ENCODE assay signal across 8 cellular contexts in genomic region chrX:151713859-151714258, GRCh38. TPM values are rescaled to one million over a fixed set of nuclear protein-coding genes. Genes with fewer than 3 reads are reported as not detected.
DNase-seq lines count a peak whose midpoint lies in the region; ATAC-seq and TF ChIP-seq lines count a peak whose summit lies in the region.

No MANE protein-coding gene starts in this region.

- H3K4me1 ChIP-seq in adipocyte (ENCODE audit: control insufficient read depth, insufficient read depth, low read length): no peaks in the 10 kb centered on the region

- TF ChIP-seq CTCF in mesothelial cell of epicardium (IDR thresholded peaks at IDR 0.05; ENCODE audit: unreplicated experiment): peak; percentile 42

- no peaks in the 10 kb centered on the region for H3K9me3 Mint-ChIP-seq in activated CD8-positive, alpha-beta memory T cell treated with anti-CD3 and anti-CD28 coated beads, Interleukin-2, amount 10 ng/mL, durations not matched to agents 7 days and 5 days (ENCODE audit: low read depth)
- peaks cover 6% of the 10 kb centered on the region for H3K9me3 Mint-ChIP-seq in mesothelial cell of epicardium

- peak; percentile 51 for DNase-seq in activated CD8-positive, alpha-beta memory T cell treated with anti-CD3 and anti-CD28 coated beads, Interleukin-2, amount 50 U/mL, for 48 hours
- no peak for DNase-seq in activated CD8-positive, alpha-beta memory T cell treated with anti-CD3 and anti-CD28 coated beads, Interleukin-2, amount 10 ng/mL, durations not matched to agents 7 days and 5 days
- DNase-seq in adipocyte (ENCODE audit: low read depth) (peak; percentile 35), mesothelial cell of epicardium (ENCODE audit: low spot score in 2 of 2, unreplicated experiment in 2 of 2) (no peak), NCI-H146 (lab: John Stamatoyannopoulos, UW) (no peak), glomerular visceral epithelial cell (ENCODE audit: extremely low spot score) (no peak)

- H3K4me3 Mint-ChIP-seq in activated CD8-positive, alpha-beta memory T cell treated with anti-CD3 and anti-CD28 coated beads, Interleukin-2, amount 10 ng/mL, durations not matched to agents 7 days and 5 days: no peak overlapping the region
- no peak overlapping the region for H3K4me3 Mint-ChIP-seq in mesothelial cell of epicardium

- no peaks in the 10 kb centered on the region for H3K27me3 Mint-ChIP-seq in activated CD8-positive, alpha-beta memory T cell treated with anti-CD3 and anti-CD28 coated beads, Interleukin-2, amount 10 ng/mL, durations not matched to agents 7 days and 5 days
- peaks cover 30% of the 10 kb centered on the region for H3K27me3 Mint-ChIP-seq in mesothelial cell of epicardium (ENCODE audit: low read depth)

- no peaks in the 10 kb centered on the region for H3K4me1 Mint-ChIP-seq in activated CD8-positive, alpha-beta memory T cell treated with anti-CD3 and anti-CD28 coated beads, Interleukin-2, amount 10 ng/mL, durations not matched to agents 7 days and 5 days
- H3K4me1 Mint-ChIP-seq in mesothelial cell of epicardium: peaks cover 2% of the 10 kb centered on the region

- H3K9ac ChIP-seq in adipocyte (ENCODE audit: low read length): no peak overlapping the region

- no peaks in the 10 kb centered on the region for H3K36me3 Mint-ChIP-seq in activated CD8-positive, alpha-beta memory T cell treated with anti-CD3 and anti-CD28 coated beads, Interleukin-2, amount 10 ng/mL, durations not matched to agents 7 days and 5 days
- no peaks in the 10 kb centered on the region for H3K36me3 Mint-ChIP-seq in mesothelial cell of epicardium

- peaks cover 24% of the 10 kb centered on the region for H3K27me3 ChIP-seq in adipocyte (replicated peaks; ENCODE audit: control insufficient read depth, insufficient read depth, low read length)

- H3K27ac Mint-ChIP-seq in activated CD8-positive, alpha-beta memory T cell treated with anti-CD3 and anti-CD28 coated beads, Interleukin-2, amount 10 ng/mL, durations not matched to agents 7 days and 5 days: no peak overlapping the region
- no peak overlapping the region for H3K27ac Mint-ChIP-seq in mesothelial cell of epicardium

- H3K9me3 ChIP-seq in adipocyte (ENCODE audit: control insufficient read depth, low read length): no peaks in the 10 kb centered on the region

- no peak for ATAC-seq in activated CD8-positive, alpha-beta memory T cell treated with anti-CD3 and anti-CD28 coated beads, Interleukin-2, amount 10 ng/mL, durations not matched to agents 7 days and 5 days
- ATAC-seq in HG03354 (IDR thresholded peaks at IDR 0.05; ENCODE audit: poor library complexity, severe bottlenecking, unreplicated experiment): peak; percentile 60
- ATAC-seq in HG02981 (IDR thresholded peaks at IDR 0.05; ENCODE audit: unreplicated experiment): no peak

- no peak overlapping the region for H3K4me3 ChIP-seq in adipocyte (ENCODE audit: low read length)

- no peaks in the 10 kb centered on the region for H3K36me3 ChIP-seq in adipocyte (ENCODE audit: control insufficient read depth, insufficient read depth, low read length, severe bottlenecking)

- CTCF ChIA-PET in activated CD8-positive, alpha-beta memory T cell treated with anti-CD3 and anti-CD28 coated beads, Interleukin-2, amount 10 ng/mL, durations not matched to agents 7 days and 5 days (lab: Charles Lee): interaction anchor here (1.0 kb wide), 1 partner anchor 13 kb away, joined by 3 read pairs; no protein-coding TSS in a partner anchor

RNA-seq across cellular contexts. Expression of gene FATE1, which starts 2.0 kb away (rescaled TPM):
- total RNA-seq in activated CD8-positive, alpha-beta memory T cell treated with anti-CD3 and anti-CD28 coated beads, Interleukin-2, amount 10 ng/mL, durations not matched to agents 7 days and 5 days: not detected
- not detected in 3 replicates for total RNA-seq in mesothelial cell of epicardium

RNA-seq across cellular contexts. Expression of gene PRRG3, which starts 18.6 kb away (rescaled TPM):
- total RNA-seq in activated CD8-positive, alpha-beta memory T cell treated with anti-CD3 and anti-CD28 coated beads, Interleukin-2, amount 10 ng/mL, durations not matched to agents 7 days and 5 days: not detected
- total RNA-seq in mesothelial cell of epicardium: 1.9 to 2.5 TPM (median 2.3 TPM) in 3 replicates

RNA-seq across cellular contexts. Expression of gene CNGA2, which starts 20.7 kb away (rescaled TPM):
- not detected for total RNA-seq in activated CD8-positive, alpha-beta memory T cell treated with anti-CD3 and anti-CD28 coated beads, Interleukin-2, amount 10 ng/mL, durations not matched to agents 7 days and 5 days
- total RNA-seq in mesothelial cell of epicardium: not detected in 3 replicates

Comparison
In these comparisons a context has a peak if more than half of its experiments do, and no peak if none do; other contexts are left out.
1. DNase-seq: peak in activated CD8-positive, alpha-beta memory T cell treated with anti-CD3 and anti-CD28 coated beads, Interleukin-2, amount 50 U/mL, for 48 hours (single experiment) and adipocyte (single experiment); none in activated CD8-positive, alpha-beta memory T cell treated with anti-CD3 and anti-CD28 coated beads, Interleukin-2, amount 10 ng/mL, durations not matched to agents 7 days and 5 days (single experiment), mesothelial cell of epicardium (0 of 2), NCI-H146 (single experiment) and glomerular visceral epithelial cell (single experiment).